8 cellular contexts compared by ENCODE assay signal in genomic region chr11:71792621-71793235, GRCh38. TPM values are rescaled to one million over a fixed set of nuclear protein-coding genes. Genes with fewer than 3 reads are reported as not detected.
A peak's percentile ranks its signal among the peaks of the same experiment; 100 is the strongest.
DNase-seq lines count a peak whose midpoint lies in the region; ATAC-seq and TF ChIP-seq lines count a peak whose summit lies in the region.
"Not testable (repeated sequence)": the region's sequence is repeated elsewhere in the genome, so short reads cannot be mapped to it uniquely, and the experiment has no call there.

No MANE protein-coding gene starts in this region.

- POLR2A ChIA-PET in activated CD4-positive, alpha-beta memory T cell treated with anti-CD3 and anti-CD28 coated beads for 36 hours (lab: Charles Lee), result interaction anchor here (0.7 kb wide), 1 partner anchor 136 kb away, joined by 3 read pairs; the partner anchor contains the start of gene XNDC1N

- TF ChIP-seq CTCF in brain microvascular endothelial cell (IDR thresholded peaks at IDR 0.05; ENCODE audit: low read depth, low read length, missing control alignments) (peak; percentile 59), neural cell (IDR thresholded peaks at IDR 0.05; ENCODE audit: poor library complexity, severe bottlenecking) (peak; percentile 54)

- H3K36me3 ChIP-seq in brain microvascular endothelial cell (replicated peaks); neural cell (ENCODE audit: insufficient read depth, low read length): not testable (repeated sequence)

- not testable (repeated sequence) for H3K27me3 ChIP-seq in brain microvascular endothelial cell (replicated peaks); neural cell (ENCODE audit: insufficient read depth, low read depth, low read length)

- H3K4me3 Mint-ChIP-seq in activated CD4-positive, alpha-beta memory T cell treated with anti-CD3 and anti-CD28 coated beads for 36 hours; stimulated activated naive CD8-positive, alpha-beta T cell treated with anti-CD3 and anti-CD28 coated beads, Interleukin-15, amount 100 ng/mL, for 72 hours: not testable (repeated sequence)

- not testable (repeated sequence) for H4K20me1 ChIP-seq in neural cell (ENCODE audit: insufficient read depth)

- DNase-seq in COR-L47 (lab: John Stamatoyannopoulos, UW) (peak; percentile 1), HuH-7 (ENCODE audit: low spot score) (peak; percentile 17), RKO (ENCODE audit: low spot score) (peak; percentile 30), brain microvascular endothelial cell (peak; percentile 61), head of caudate nucleus (peak in 41 of 42 donors; percentile 38 to 82 (median 64))
- peak; percentile 62 for DNase-seq in activated CD4-positive, alpha-beta memory T cell treated with anti-CD3 and anti-CD28 coated beads for 36 hours
- DNase-seq in stimulated activated naive CD8-positive, alpha-beta T cell treated with anti-CD3 and anti-CD28 coated beads, Interleukin-15, amount 100 ng/mL, for 72 hours, result peak; percentile 38 to 62

- not testable (repeated sequence) for H3K79me2 ChIP-seq in neural cell (replicated peaks; ENCODE audit: insufficient read depth, low read length)

- not testable (repeated sequence) for TF ChIP-seq EP300 in neural cell (conservative IDR thresholded peaks at IDR 0.05; ENCODE audit: poor library complexity, severe bottlenecking)

- peak; percentile 45 for TF ChIP-seq RAD21 in neural cell (conservative IDR thresholded peaks at IDR 0.05)

- in situ Hi-C loops in brain microvascular endothelial cell (cut with HindIII; ENCODE audit: low pct_ligation_motif_present, low sequenced_read_pairs), result not testable (repeated sequence)

- not testable (repeated sequence) for H3K4me3 ChIP-seq in brain microvascular endothelial cell (ENCODE audit: low read depth, low read length); neural cell (ENCODE audit: low read length)

- intact Hi-C loops in activated CD4-positive, alpha-beta memory T cell treated with anti-CD3 and anti-CD28 coated beads for 36 hours (cut with micrococcal nuclease); head of caudate nucleus (cut with DNase I): not testable (repeated sequence)

- H3K36me3 Mint-ChIP-seq in activated CD4-positive, alpha-beta memory T cell treated with anti-CD3 and anti-CD28 coated beads for 36 hours, result not testable (repeated sequence)

- not testable (repeated sequence) for H2AFZ ChIP-seq in neural cell (ENCODE audit: low read depth, low read length)

- not testable (repeated sequence) for H3K4me2 ChIP-seq in neural cell (ENCODE audit: low read length)

- not testable (repeated sequence) for H3K9me3 Mint-ChIP-seq in activated CD4-positive, alpha-beta memory T cell treated with anti-CD3 and anti-CD28 coated beads for 36 hours; stimulated activated naive CD8-positive, alpha-beta T cell treated with anti-CD3 and anti-CD28 coated beads, Interleukin-15, amount 100 ng/mL, for 72 hours

- not testable (repeated sequence) for ATAC-seq in stimulated activated naive CD8-positive, alpha-beta T cell treated with anti-CD3 and anti-CD28 coated beads, Interleukin-15, amount 100 ng/mL, for 72 hours

- not testable (repeated sequence) for H3K9ac ChIP-seq in neural cell (ENCODE audit: low read length)

- not testable (repeated sequence) for H3F3A ChIP-seq in neural cell (ENCODE audit: insufficient read depth, low read length, poor library complexity, severe bottlenecking)

- peaks cover 21% of the 10 kb centered on the region for H3K4me1 Mint-ChIP-seq in activated CD4-positive, alpha-beta memory T cell treated with anti-CD3 and anti-CD28 coated beads for 36 hours (ENCODE audit: low read depth)
- H3K4me1 Mint-ChIP-seq in stimulated activated naive CD8-positive, alpha-beta T cell treated with anti-CD3 and anti-CD28 coated beads, Interleukin-15, amount 100 ng/mL, for 72 hours, result peaks cover 31% of the 10 kb centered on the region

- not testable (repeated sequence) for H3K27ac Mint-ChIP-seq in activated CD4-positive, alpha-beta memory T cell treated with anti-CD3 and anti-CD28 coated beads for 36 hours; stimulated activated naive CD8-positive, alpha-beta T cell treated with anti-CD3 and anti-CD28 coated beads, Interleukin-15, amount 100 ng/mL, for 72 hours

- not testable (repeated sequence) for H3K9me3 ChIP-seq in neural cell (ENCODE audit: low read length)

- H3K27me3 Mint-ChIP-seq in activated CD4-positive, alpha-beta memory T cell treated with anti-CD3 and anti-CD28 coated beads for 36 hours; stimulated activated naive CD8-positive, alpha-beta T cell treated with anti-CD3 and anti-CD28 coated beads, Interleukin-15, amount 100 ng/mL, for 72 hours: not testable (repeated sequence)

- CTCF ChIA-PET in activated CD4-positive, alpha-beta memory T cell treated with anti-CD3 and anti-CD28 coated beads for 36 hours (lab: Charles Lee), result interaction anchor here (1.6 kb wide), 1 partner anchor 8 kb away, joined by 13 read pairs; no protein-coding TSS in a partner anchor

- H3K27ac ChIP-seq in brain microvascular endothelial cell; neural cell (ENCODE audit: low read length): not testable (repeated sequence)

- H3K9me2 ChIP-seq in neural cell (ENCODE audit: insufficient read depth, low read length), result not testable (repeated sequence)

TF ChIP-seq in neural cell, 6 proteins besides CTCF, POLR2A, EP300 and RAD21:
- peak; percentile 34 for TF ChIP-seq SMC3 (conservative IDR thresholded peaks at IDR 0.05; ENCODE audit: poor library complexity)

RNA-seq across cellular contexts. Expression of gene DEFB108B, which starts 40.3 kb away (rescaled TPM):
- total RNA-seq in activated CD4-positive, alpha-beta memory T cell treated with anti-CD3 and anti-CD28 coated beads for 36 hours, result not detected
- polyA plus RNA-seq in neural cell, result not detected in 2 replicates
- not detected in 2 replicates for polyA minus RNA-seq in neural cell

Comparison
In these comparisons a context has a peak if more than half of its experiments do, and no peak if none do; other contexts are left out.
1. DNase-seq: peak in every context shown above with its lines; median percentile 64 in head of caudate nucleus; 62 in activated CD4-positive, alpha-beta memory T cell treated with anti-CD3 and anti-CD28 coated beads for 36 hours; 61 in brain microvascular endothelial cell; 50 in stimulated activated naive CD8-positive, alpha-beta T cell treated with anti-CD3 and anti-CD28 coated beads, Interleukin-15, amount 100 ng/mL, for 72 hours; 30 in RKO; 17 in HuH-7; 1 in COR-L47.